In the genomic region with DNA sequence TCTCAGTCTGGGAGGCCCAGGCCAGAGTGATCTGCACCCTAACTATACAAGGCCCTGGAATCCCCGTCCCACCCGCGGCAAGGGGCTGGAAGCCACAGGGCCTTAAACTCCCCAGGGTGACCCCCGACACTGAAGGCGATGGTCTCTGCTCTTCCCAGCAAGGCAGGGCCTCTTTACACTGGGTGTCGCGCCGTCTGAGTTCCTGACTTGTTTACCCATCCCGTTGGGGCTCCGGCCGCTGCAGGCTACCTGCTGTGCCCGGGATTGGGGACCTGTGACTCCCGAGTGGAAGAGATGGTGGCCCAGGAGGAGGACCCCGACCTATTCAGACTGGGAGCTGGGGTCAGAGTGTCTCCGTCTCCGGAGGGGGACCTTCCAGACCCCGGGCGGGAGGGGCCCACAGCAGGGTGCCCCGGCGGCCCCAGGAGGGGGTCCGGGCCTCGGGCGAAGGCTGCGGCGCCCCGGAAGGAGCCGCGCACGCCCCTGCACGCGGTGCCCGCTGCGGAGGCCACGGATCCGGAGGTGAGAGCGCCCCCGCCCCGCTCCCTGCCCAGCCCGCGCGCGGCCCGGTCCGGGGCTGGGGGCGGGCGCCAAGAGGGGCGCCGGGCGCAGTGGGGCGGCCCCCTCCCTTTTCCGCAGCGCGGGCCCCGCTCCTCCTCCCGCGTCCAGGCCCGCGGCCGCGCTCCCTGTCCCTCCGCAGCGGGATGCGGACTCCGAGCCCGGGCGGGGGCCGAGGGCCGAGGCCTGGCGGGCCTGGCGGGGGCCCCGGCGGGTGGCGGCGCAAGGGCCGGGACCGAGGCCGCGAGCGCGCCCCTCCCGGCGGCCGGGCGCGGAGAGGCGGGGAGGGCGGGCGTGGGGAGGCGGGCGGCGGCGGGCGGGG, we compare ENCODE assay signal across 1 cellular context.
TF ChIP-seq lines count a peak whose summit lies in the region.

No MANE protein-coding gene starts in this region.

TF ChIP-seq in endothelial cell of umbilical vein, 7 proteins besides CTCF, POLR2A, EP300 and RAD21:
- TF ChIP-seq POLR2AphosphoS5 (IDR thresholded peaks at IDR 0.05; ENCODE audit: insufficient read depth, low read depth, low read length) (no peak), EZH2 (IDR thresholded peaks at IDR 0.05; ENCODE audit: borderline replicate concordance, low read depth, low read length, severe bottlenecking) (peak; percentile 47)
